ENCODE assay signal across 22 cellular contexts in the genomic region with DNA sequence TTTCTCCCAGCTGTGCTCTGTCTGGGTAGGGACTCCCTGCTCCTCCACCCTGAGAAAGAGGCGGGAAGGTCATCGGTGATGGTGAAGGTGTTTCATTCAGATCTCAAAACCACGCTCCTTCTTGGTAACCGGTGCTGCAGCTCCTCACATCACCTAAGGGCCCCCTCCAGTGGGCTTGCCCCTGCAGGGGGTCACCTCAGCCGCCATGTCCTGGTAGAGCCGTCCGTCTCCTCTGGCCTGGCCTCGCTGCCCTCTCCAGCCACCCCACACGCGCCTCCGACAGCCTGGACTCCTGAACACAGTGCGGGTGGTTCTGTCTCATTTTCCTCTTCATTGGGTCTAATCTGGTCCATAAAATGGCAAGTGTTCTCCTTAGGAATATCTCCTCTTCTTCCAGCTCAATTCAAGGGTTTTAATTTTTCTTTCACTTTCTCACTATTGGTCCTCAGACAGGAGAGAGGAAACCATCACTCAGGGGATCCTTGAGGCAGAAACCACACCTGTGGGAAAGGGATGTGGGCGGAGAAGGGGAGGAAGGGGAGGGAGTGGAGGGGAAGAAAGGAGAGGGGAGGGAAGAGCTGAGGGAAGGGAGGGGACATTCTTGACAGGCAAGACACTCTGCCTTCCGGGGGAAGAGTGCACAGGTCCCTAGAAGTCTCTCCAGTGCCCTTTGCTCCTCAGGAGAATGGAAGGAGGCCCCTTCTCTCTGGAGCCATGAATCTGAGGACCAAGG.
DNase-seq lines count a peak whose midpoint lies in the region; ATAC-seq and TF ChIP-seq lines count a peak whose summit lies in the region.
"Had no signal": no experiment of that assay in that cellular context is flagged by ENCODE, and none has a peak within 500 bp of the region (broad histone marks: within the 10 kb centered on the region; RNA-seq: fewer than 3 reads in every experiment).

No MANE protein-coding gene starts in this region.

- peaks cover 3% of the 10 kb centered on the region for H3K36me3 Mint-ChIP-seq in CD4-positive, CD25-positive, alpha-beta regulatory T cell
- H3K36me3 Mint-ChIP-seq in activated CD8-positive, alpha-beta T cell treated with anti-CD3 and anti-CD28 coated beads, Interleukin-2, amount 10 ng/mL, durations not matched to agents 7 days and 5 days (ENCODE audit: low read depth) = peaks cover 12% of the 10 kb centered on the region
- H3K36me3 Mint-ChIP-seq in nephron (ENCODE audit: low read depth) (no peaks in the 10 kb centered on the region), T-cell (no peaks in the 10 kb centered on the region)

- H3K36me3 ChIP-seq in CD4-positive, CD25-positive, alpha-beta regulatory T cell (ENCODE audit: control insufficient read depth, insufficient read depth, low read length) = no peaks in the 10 kb centered on the region
- peaks cover 10% of the 10 kb centered on the region for H3K36me3 ChIP-seq in DOHH2 (ENCODE audit: control insufficient read depth, low read length)
- H3K36me3 ChIP-seq: brain microvascular endothelial cell, gastrocnemius medialis, right lobe of liver, SJSA1 had no signal

- no peaks in the 10 kb centered on the region for H3K27me3 ChIP-seq in CD4-positive, CD25-positive, alpha-beta regulatory T cell (ENCODE audit: control insufficient read depth, insufficient read depth, low read length)
- no peaks in the 10 kb centered on the region for H3K27me3 ChIP-seq in DOHH2 (ENCODE audit: control insufficient read depth, low read length)
- H3K27me3 ChIP-seq: brain microvascular endothelial cell, right lobe of liver had no signal

- peaks cover 24% of the 10 kb centered on the region for H3K4me1 ChIP-seq in CD4-positive, CD25-positive, alpha-beta regulatory T cell (ENCODE audit: control insufficient read depth, insufficient read depth, low read length, poor library complexity, severe bottlenecking)
- peaks cover 69% of the 10 kb centered on the region for H3K4me1 ChIP-seq in DOHH2 (ENCODE audit: control insufficient read depth, low read length)
- H3K4me1 ChIP-seq: gastrocnemius medialis, right lobe of liver, SJSA1 had no signal

- no peak overlapping the region for H3K4me3 ChIP-seq in CD4-positive, CD25-positive, alpha-beta regulatory T cell (ENCODE audit: low read depth, low read length)
- peak overlapping the region; percentile 78 for H3K4me3 ChIP-seq in DOHH2 (ENCODE audit: low read length)
- H3K4me3 ChIP-seq: gastrocnemius medialis, right lobe of liver, SJSA1 had no signal

- TF ChIP-seq CTCF in DOHH2 (IDR thresholded peaks at IDR 0.05; ENCODE audit: low read depth, low read length, poor library complexity, severe bottlenecking) (peak; percentile 14), nephron (IDR thresholded peaks at IDR 0.05; ENCODE audit: unreplicated experiment in 3 of 3) (no peak)

- peak overlapping the region; percentile 95 for H3K4me2 ChIP-seq in DOHH2 (ENCODE audit: low read length)

- H3K4me1 Mint-ChIP-seq in CD4-positive, CD25-positive, alpha-beta regulatory T cell = peaks cover 9 to 40% (median 17%) of the 10 kb centered on the region in 4 donors
- H3K4me1 Mint-ChIP-seq in activated CD8-positive, alpha-beta T cell treated with anti-CD3 and anti-CD28 coated beads, Interleukin-2, amount 10 ng/mL, durations not matched to agents 7 days and 5 days (ENCODE audit: low read depth) = peaks cover 49% of the 10 kb centered on the region
- peaks cover 30% of the 10 kb centered on the region for H3K4me1 Mint-ChIP-seq in nephron
- H3K4me1 Mint-ChIP-seq in T-cell = peaks cover 23 to 43% (median 37%) of the 10 kb centered on the region in 3 donors

- peaks cover 13% of the 10 kb centered on the region for H3K27me3 Mint-ChIP-seq in CD4-positive, CD25-positive, alpha-beta regulatory T cell
- peaks cover 8% of the 10 kb centered on the region for H3K27me3 Mint-ChIP-seq in activated CD8-positive, alpha-beta T cell treated with anti-CD3 and anti-CD28 coated beads, Interleukin-2, amount 10 ng/mL, durations not matched to agents 7 days and 5 days (ENCODE audit: low read depth)
- peaks cover 46% of the 10 kb centered on the region for H3K27me3 Mint-ChIP-seq in nephron (ENCODE audit: low read depth)
- H3K27me3 Mint-ChIP-seq in T-cell = peaks cover 5 to 14% of the 10 kb centered on the region in 2 donors

- no peaks in the 10 kb centered on the region for H4K20me1 ChIP-seq in DOHH2 (ENCODE audit: control insufficient read depth, insufficient read depth, low read depth, low read length)

- H3K27ac ChIP-seq in CD4-positive, CD25-positive, alpha-beta regulatory T cell (ENCODE audit: insufficient read depth, low read length, poor library complexity, severe bottlenecking) = no peak overlapping the region
- peak overlapping the region; percentile 98 for H3K27ac ChIP-seq in DOHH2 (ENCODE audit: low read depth, low read length)
- H3K27ac ChIP-seq: brain microvascular endothelial cell, gastrocnemius medialis, right lobe of liver, SJSA1 had no signal

- H3K9me3 ChIP-seq in CD4-positive, CD25-positive, alpha-beta regulatory T cell (ENCODE audit: control insufficient read depth in 2 of 2, low read length in 2 of 2) = no peaks in the 10 kb centered on the region
- peaks cover 7% of the 10 kb centered on the region; the same call in 1 of the 2 replicates for H3K9me3 ChIP-seq in DOHH2 (ENCODE audit: control insufficient read depth, insufficient read depth, low read length)
- H3K9me3 ChIP-seq: gastrocnemius medialis, right lobe of liver, SJSA1 had no signal

- no peaks in the 10 kb centered on the region for H3K9me2 ChIP-seq in DOHH2 (replicated peaks; ENCODE audit: control insufficient read depth, low read length)

- H3K79me2 ChIP-seq in DOHH2 (ENCODE audit: control insufficient read depth, low read length) = peaks cover 15% of the 10 kb centered on the region

- peak overlapping the region in 2 of 3 donors; percentile 48 to 85 for H3K27ac Mint-ChIP-seq in CD4-positive, CD25-positive, alpha-beta regulatory T cell
- H3K27ac Mint-ChIP-seq in activated CD8-positive, alpha-beta T cell treated with anti-CD3 and anti-CD28 coated beads, Interleukin-2, amount 10 ng/mL, durations not matched to agents 7 days and 5 days = peak overlapping the region; percentile 71
- H3K27ac Mint-ChIP-seq in nephron (peak overlapping the region in 2 of 3 experiments; percentile 2 to 41), T-cell (no peak overlapping the region)
- H3K27ac Mint-ChIP-seq: activated CD4-positive, alpha-beta T cell treated with anti-CD3 and anti-CD28 coated beads for 36 hours; activated naive CD8-positive, alpha-beta T cell treated with anti-CD3 and anti-CD28 coated beads, Interleukin-2, amount 50 U/mL, for 24 hours; dendritic cell treated with granulocyte-macrophage colony-stimulating factor and Interleukin-4, amounts not matched to agents 40 ng/mL and 50 ng/mL, for 4 days had no signal

- no peak for ATAC-seq in CD4-positive, CD25-positive, alpha-beta regulatory T cell (ENCODE audit: low read depth in 2 of 2)
- no peak for ATAC-seq in activated CD8-positive, alpha-beta T cell treated with anti-CD3 and anti-CD28 coated beads, Interleukin-2, amount 10 ng/mL, durations not matched to agents 7 days and 5 days
- ATAC-seq in GM18519 (IDR thresholded peaks at IDR 0.05; ENCODE audit: low FRiP score, unreplicated experiment) (no peak), T-cell (replicated peaks in 1 of 4) (no peak), GM19351 (IDR thresholded peaks at IDR 0.05; ENCODE audit: unreplicated experiment) (no peak)
- ATAC-seq: activated CD4-positive, alpha-beta T cell treated with anti-CD3 and anti-CD28 coated beads for 36 hours; activated naive CD8-positive, alpha-beta T cell treated with anti-CD3 and anti-CD28 coated beads, Interleukin-2, amount 50 U/mL, for 24 hours; activated T-cell treated with anti-CD3 and anti-CD28 coated beads, Interleukin-2, amount 50 U/mL, for 4 hours; gastrocnemius medialis; left colon; PC-3; right lobe of liver had no signal

- DNase-seq in CD4-positive, CD25-positive, alpha-beta regulatory T cell = no peak
- no peak for DNase-seq in activated CD8-positive, alpha-beta T cell treated with anti-CD3 and anti-CD28 coated beads, Interleukin-2, amount 10 ng/mL, durations not matched to agents 7 days and 5 days
- no peak for DNase-seq in T-cell
- DNase-seq: activated CD4-positive, alpha-beta T cell treated with anti-CD3 and anti-CD28 coated beads for 36 hours; activated naive CD8-positive, alpha-beta T cell treated with anti-CD3 and anti-CD28 coated beads, Interleukin-2, amount 50 U/mL, for 24 hours; activated T-cell treated with anti-CD3 and anti-CD28 coated beads, Interleukin-2, amount 50 U/mL, for 4 hours; brain microvascular endothelial cell; DMS153; gastrocnemius medialis; left colon; NCI-H1417 treated with DMSO at 0.1 percent for 48 hours; NCI-H69; PC-3; substantia nigra; T1000 had no signal

- POLR2A ChIA-PET in activated CD8-positive, alpha-beta T cell treated with anti-CD3 and anti-CD28 coated beads, Interleukin-2, amount 10 ng/mL, durations not matched to agents 7 days and 5 days (lab: Charles Lee) = no interaction called here
- POLR2A ChIA-PET in T-cell (lab: Charles Lee) = interaction anchor here in 1 of 2 donors (0.7 kb wide), 1 partner anchor 11 kb away, joined by 8 read pairs; no protein-coding TSS in a partner anchor

- CTCF ChIA-PET in activated CD8-positive, alpha-beta T cell treated with anti-CD3 and anti-CD28 coated beads, Interleukin-2, amount 10 ng/mL, durations not matched to agents 7 days and 5 days (lab: Charles Lee) = no interaction called here
- CTCF ChIA-PET in T-cell (lab: Charles Lee) = no interaction called here

- peaks cover 35% of the 10 kb centered on the region for H3F3A ChIP-seq in DOHH2 (ENCODE audit: control insufficient read depth, insufficient read depth)

- H3K9me3 Mint-ChIP-seq in CD4-positive, CD25-positive, alpha-beta regulatory T cell = peaks cover 0 to 4% (median 0%) of the 10 kb centered on the region in 7 donors
- H3K9me3 Mint-ChIP-seq in activated CD8-positive, alpha-beta T cell treated with anti-CD3 and anti-CD28 coated beads, Interleukin-2, amount 10 ng/mL, durations not matched to agents 7 days and 5 days (ENCODE audit: insufficient read depth) = peaks cover 6% of the 10 kb centered on the region
- H3K9me3 Mint-ChIP-seq in nephron = no peaks in the 10 kb centered on the region
- H3K9me3 Mint-ChIP-seq in T-cell = no peaks in the 10 kb centered on the region
- H3K9me3 Mint-ChIP-seq: activated naive CD8-positive, alpha-beta T cell treated with anti-CD3 and anti-CD28 coated beads, Interleukin-2, amount 50 U/mL, for 24 hours; activated T-cell treated with anti-CD3 and anti-CD28 coated beads, Interleukin-2, amount 50 U/mL, for 4 hours; dendritic cell treated with granulocyte-macrophage colony-stimulating factor and Interleukin-4, amounts not matched to agents 40 ng/mL and 50 ng/mL, for 4 days had no signal

- no peak overlapping the region for H3K4me3 Mint-ChIP-seq in CD4-positive, CD25-positive, alpha-beta regulatory T cell
- H3K4me3 Mint-ChIP-seq in activated CD8-positive, alpha-beta T cell treated with anti-CD3 and anti-CD28 coated beads, Interleukin-2, amount 10 ng/mL, durations not matched to agents 7 days and 5 days = peak overlapping the region; percentile 5
- H3K4me3 Mint-ChIP-seq in nephron = no peak overlapping the region
- peak overlapping the region in 1 of 3 donors; percentile 43 for H3K4me3 Mint-ChIP-seq in T-cell
- H3K4me3 Mint-ChIP-seq: activated CD4-positive, alpha-beta T cell treated with anti-CD3 and anti-CD28 coated beads for 36 hours; activated naive CD8-positive, alpha-beta T cell treated with anti-CD3 and anti-CD28 coated beads, Interleukin-2, amount 50 U/mL, for 24 hours; activated T-cell treated with anti-CD3 and anti-CD28 coated beads, Interleukin-2, amount 50 U/mL, for 4 hours; dendritic cell treated with granulocyte-macrophage colony-stimulating factor and Interleukin-4, amounts not matched to agents 40 ng/mL and 50 ng/mL, for 4 days had no signal

Comparison
In these comparisons a context has a peak if more than half of its experiments do, and no peak if none do; other contexts are left out.
1. H3K27ac Mint-ChIP-seq: peak in CD4-positive, CD25-positive, alpha-beta regulatory T cell (2 of 3), activated CD8-positive, alpha-beta T cell treated with anti-CD3 and anti-CD28 coated beads, Interleukin-2, amount 10 ng/mL, durations not matched to agents 7 days and 5 days (single experiment) and nephron (2 of 3); none in T-cell (0 of 2).